8 cellular contexts compared by ENCODE assay signal in the genomic region with DNA sequence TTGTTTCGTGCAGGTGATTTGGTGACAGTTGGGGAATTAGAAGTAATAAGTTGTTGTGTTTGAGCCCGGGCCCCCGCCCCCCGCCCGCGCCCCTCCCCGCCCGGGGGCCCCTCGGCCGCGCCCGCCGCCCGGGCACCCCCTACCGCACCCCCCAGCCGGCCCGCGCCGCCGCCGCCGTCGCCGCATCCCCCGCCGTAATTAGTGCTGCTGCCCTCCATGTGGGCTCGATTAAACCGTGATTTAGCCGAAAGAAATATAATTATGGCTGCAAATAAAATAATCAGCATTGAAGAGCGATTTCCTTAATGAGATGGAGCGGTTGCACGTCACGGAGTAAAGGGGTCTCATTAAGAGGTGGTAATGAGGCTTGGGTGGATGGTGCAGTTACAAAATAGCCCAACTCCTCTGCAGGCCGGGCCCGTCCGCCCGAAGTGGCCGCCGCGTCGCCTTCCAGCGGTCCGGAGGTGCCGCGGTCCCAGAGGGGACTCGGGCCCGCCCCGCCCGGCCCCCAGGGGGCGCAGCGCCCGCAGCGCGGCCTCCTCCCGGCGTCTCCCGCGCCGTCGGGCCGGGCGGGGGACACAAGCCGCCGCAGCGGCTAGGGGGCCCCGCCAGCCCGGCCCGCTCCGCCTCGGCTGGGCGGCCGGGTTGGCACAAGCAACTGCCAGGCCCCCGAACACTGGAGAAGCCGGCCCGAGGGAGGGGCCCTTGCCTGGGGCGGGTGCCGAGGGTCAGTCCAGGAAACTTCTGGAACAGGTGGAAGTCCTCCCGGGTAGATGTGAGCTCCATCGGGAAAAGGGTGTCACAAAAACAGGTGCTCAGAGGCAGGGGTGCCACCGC. TPM values are rescaled to one million over a fixed set of nuclear protein-coding genes. Genes with fewer than 3 reads are reported as not detected.
DNase-seq lines count a peak whose midpoint lies in the region; ATAC-seq, FAIRE-seq and TF ChIP-seq lines count a peak whose summit lies in the region.

No MANE protein-coding gene starts in this region.

- peaks cover 3% of the 10 kb centered on the region for H3K36me3 Mint-ChIP-seq in activated naive CD8-positive, alpha-beta T cell
- peaks cover 4% of the 10 kb centered on the region for H3K36me3 Mint-ChIP-seq in stimulated activated naive CD8-positive, alpha-beta T cell treated with anti-CD3 and anti-CD28 coated beads, Interleukin-15, Interleukin-2, amounts not matched to agents 100 ng/mL and 50 ng/mL, for 24 hours (ENCODE audit: low read depth)

- no peaks in the 10 kb centered on the region for H3K36me3 ChIP-seq in keratinocyte (ENCODE audit: control insufficient read depth in 2 of 2, extremely low read depth in 1 of 2, insufficient read depth in 2 of 2, low read length in 2 of 2)

- POLR2A ChIA-PET in AG04449 (lab: Yijun Ruan, JAX), result no interaction called here

- CTCF ChIA-PET in AG04449 (lab: Yijun Ruan, JAX), result interaction anchor here (1.4 kb wide), 1 partner anchor 28 kb away, joined by 4 read pairs; no protein-coding TSS in a partner anchor

- peak overlapping the region; percentile 17 for H3K4me2 ChIP-seq in keratinocyte (ENCODE audit: control insufficient read depth, extremely low read depth, insufficient read depth, low read depth, low read length)

- H3K27me3 Mint-ChIP-seq in activated naive CD8-positive, alpha-beta T cell, result peaks cover 51% of the 10 kb centered on the region
- H3K27me3 Mint-ChIP-seq in stimulated activated naive CD8-positive, alpha-beta T cell treated with anti-CD3 and anti-CD28 coated beads, Interleukin-15, Interleukin-2, amounts not matched to agents 100 ng/mL and 50 ng/mL, for 24 hours, result peaks cover 96% of the 10 kb centered on the region

- no peaks in the 10 kb centered on the region for H3K4me1 ChIP-seq in keratinocyte (ENCODE audit: control insufficient read depth, extremely low read depth, insufficient read depth, low read length)

- FAIRE-seq in keratinocyte (lab: Jason Lieb, UNC), result no peak

- H3K9ac ChIP-seq in keratinocyte (ENCODE audit: control insufficient read depth, extremely low read depth, insufficient read depth, low read length), result no peak overlapping the region

- peak; percentile 2 for TF ChIP-seq CTCF in AG04449 (IDR thresholded peaks at IDR 0.05; ENCODE audit: insufficient read depth, low read length, missing control alignments)
- TF ChIP-seq CTCF in GM12874 (IDR thresholded peaks at IDR 0.05; ENCODE audit: insufficient read depth, low read depth, low read length), result peak; percentile 73
- peak in 2 of 3 experiments; percentile 7 to 28 for TF ChIP-seq CTCF in keratinocyte (optimal IDR thresholded peaks at IDR 0.05 in 1 of 3, IDR thresholded peaks at IDR 0.05 in 1 of 3, conservative IDR thresholded peaks at IDR 0.05 in 1 of 3; ENCODE audit: extremely low read depth in 1 of 3, insufficient read depth in 2 of 3, low read length in 3 of 3)

- peaks cover 3% of the 10 kb centered on the region for H3K9me3 Mint-ChIP-seq in activated naive CD8-positive, alpha-beta T cell (ENCODE audit: low read depth)
- H3K9me3 Mint-ChIP-seq in stimulated activated naive CD8-positive, alpha-beta T cell treated with anti-CD3 and anti-CD28 coated beads, Interleukin-15, Interleukin-2, amounts not matched to agents 100 ng/mL and 50 ng/mL, for 24 hours, result peaks cover 4% of the 10 kb centered on the region

- no peak overlapping the region for H3K27ac ChIP-seq in keratinocyte (ENCODE audit: control insufficient read depth, insufficient read depth, low read length)

- ATAC-seq in HG03095 (IDR thresholded peaks at IDR 0.05; ENCODE audit: unreplicated experiment) (no peak), HG03135 (IDR thresholded peaks at IDR 0.05; ENCODE audit: unreplicated experiment) (no peak)

- H3K27me3 ChIP-seq in keratinocyte (ENCODE audit: control insufficient read depth, extremely low read depth, insufficient read depth, low read length), result peaks cover 84% of the 10 kb centered on the region

- H4K20me1 ChIP-seq in keratinocyte (ENCODE audit: control insufficient read depth, extremely low read depth, insufficient read depth, low read length), result peaks cover 3% of the 10 kb centered on the region

- peaks cover 22% of the 10 kb centered on the region for H3K4me1 Mint-ChIP-seq in activated naive CD8-positive, alpha-beta T cell (ENCODE audit: low read depth)
- peaks cover 24% of the 10 kb centered on the region for H3K4me1 Mint-ChIP-seq in stimulated activated naive CD8-positive, alpha-beta T cell treated with anti-CD3 and anti-CD28 coated beads, Interleukin-15, Interleukin-2, amounts not matched to agents 100 ng/mL and 50 ng/mL, for 24 hours (ENCODE audit: low read depth)

- no peak overlapping the region for H3K27ac Mint-ChIP-seq in activated naive CD8-positive, alpha-beta T cell
- H3K27ac Mint-ChIP-seq in stimulated activated naive CD8-positive, alpha-beta T cell treated with anti-CD3 and anti-CD28 coated beads, Interleukin-15, Interleukin-2, amounts not matched to agents 100 ng/mL and 50 ng/mL, for 24 hours, result no peak overlapping the region

- no peak overlapping the region for H2AFZ ChIP-seq in keratinocyte (ENCODE audit: control insufficient read depth, low read length)

- no peaks in the 10 kb centered on the region for H3K9me1 ChIP-seq in keratinocyte (ENCODE audit: control insufficient read depth, extremely low read depth, insufficient read depth, low read length)

- H3K79me2 ChIP-seq in keratinocyte (ENCODE audit: control insufficient read depth, insufficient read depth, low read length), result no peaks in the 10 kb centered on the region

- dilution Hi-C loops in keratinocyte (cut with MboI; ENCODE audit: extremely low pct_ligation_motif_present, low sequenced_read_pairs), result no loop called here

- peak overlapping the region; percentile 74 for H3K4me3 Mint-ChIP-seq in activated naive CD8-positive, alpha-beta T cell
- peak overlapping the region; percentile 67 for H3K4me3 Mint-ChIP-seq in stimulated activated naive CD8-positive, alpha-beta T cell treated with anti-CD3 and anti-CD28 coated beads, Interleukin-15, Interleukin-2, amounts not matched to agents 100 ng/mL and 50 ng/mL, for 24 hours

- H3K4me3 ChIP-seq in AG04449 (ENCODE audit: low read depth, low read length), result no peak overlapping the region
- no peak overlapping the region for H3K4me3 ChIP-seq in keratinocyte (ENCODE audit: control insufficient read depth in 2 of 3, extremely low read depth in 1 of 3, insufficient read depth in 2 of 3, low read depth in 1 of 3, low read length in 3 of 3)

- no peaks in the 10 kb centered on the region for H3K9me3 ChIP-seq in keratinocyte (ENCODE audit: control insufficient read depth, low read depth, low read length)

- DNase-seq in AG04449 (ENCODE audit: low read depth, low spot score), result no peak
- peak; percentile 29 for DNase-seq in NCI-H2196 treated with DMSO at 0.1 percent for 48 hours (lab: John Stamatoyannopoulos, UW; ENCODE audit: unreplicated experiment)
- DNase-seq in keratinocyte (ENCODE audit: low read depth, low spot score), result no peak

RNA-seq across cellular contexts. Expression of a gene that starts 6.9 kb away (rescaled TPM):
- not detected in 3 replicates for polyA plus RNA-seq in keratinocyte
- not detected for polyA plus RNA-seq in keratinocyte (2011; ENCODE audit: low read depth)
- polyA plus RNA-seq in keratinocyte (2011; cell fraction: cytosol; rRNA removed), result not detected in 2 replicates
- not detected in 2 replicates for polyA plus RNA-seq in keratinocyte (2011; cell fraction: nucleus; rRNA removed)
- polyA plus RNA-seq in keratinocyte (2012; ENCODE audit: low replicate concordance), result not detected in 2 replicates
- not detected in 3 replicates for polyA minus RNA-seq in keratinocyte
- polyA minus RNA-seq in keratinocyte (2011; cell fraction: cytosol; rRNA and poly(A)+ RNA removed), result not detected
- polyA minus RNA-seq in keratinocyte (2011; cell fraction: nucleus; rRNA and poly(A)+ RNA removed), result not detected in 2 replicates

Comparison
In these comparisons a context has a peak if more than half of its experiments do, and no peak if none do; other contexts are left out.
1. CTCF ChIP-seq: peak in every context shown above with its lines; median percentile 73 in GM12874; 18 in keratinocyte; 2 in AG04449.